In the genomic region with DNA sequence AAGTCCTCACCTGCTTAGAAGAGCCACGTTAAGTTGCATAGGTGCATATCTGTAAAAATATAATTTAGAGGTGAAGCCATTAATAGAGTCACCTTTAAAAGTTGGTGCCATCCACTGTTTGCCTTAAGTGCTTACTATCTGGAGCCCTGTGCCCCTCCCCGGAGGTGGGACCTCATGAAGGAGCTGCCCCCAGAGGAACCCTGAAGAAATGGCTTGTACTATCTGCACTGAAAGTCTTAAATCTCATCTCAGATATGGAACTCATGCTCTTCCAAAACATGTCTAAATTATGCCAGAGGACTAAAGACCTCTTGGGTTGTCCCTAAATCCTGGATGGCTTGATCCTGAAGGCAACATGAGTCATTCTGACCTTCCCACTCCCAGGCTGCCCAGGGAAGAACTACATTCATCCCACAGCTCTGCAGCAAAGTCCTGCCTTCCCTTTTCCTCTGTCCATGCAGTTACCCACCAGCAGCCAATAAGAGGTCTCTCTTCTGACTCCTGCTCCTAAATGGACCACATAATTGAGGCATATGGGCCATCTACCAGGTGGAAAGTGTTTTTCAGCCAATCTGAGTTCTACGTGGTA, we compare ENCODE assay signal across 13 cellular contexts.
DNase-seq lines count a peak whose midpoint lies in the region; ATAC-seq and TF ChIP-seq lines count a peak whose summit lies in the region.
"Had no signal": no experiment of that assay in that cellular context is flagged by ENCODE, and none has a peak within 500 bp of the region (broad histone marks: within the 10 kb centered on the region; RNA-seq: fewer than 3 reads in every experiment).

No MANE protein-coding gene starts in this region.

- H3K27ac ChIP-seq in OCI-LY7 (ENCODE audit: low read depth, low read length, poor library complexity, severe bottlenecking) (no peak overlapping the region), sigmoid colon (no peak overlapping the region), esophagus squamous epithelium (no peak overlapping the region), gastrocnemius medialis (no peak overlapping the region)
- H3K27ac ChIP-seq: 22Rv1, RWPE1 had no signal

- DNase-seq in T-helper 1 cell (no peak), OCI-LY7 (ENCODE audit: low spot score) (peak; percentile 46), sigmoid colon (peak; percentile 43), esophagus squamous epithelium (lab: John Stamatoyannopoulos, UW) (no peak), gastrocnemius medialis (no peak)
- DNase-seq in central memory CD8-positive, alpha-beta T cell (ENCODE audit: low spot score in 2 of 2): no peak
- DNase-seq: NCI-H226, right cardiac atrium had no signal

- no peaks in the 10 kb centered on the region for H3K9me3 Mint-ChIP-seq in T-helper 1 cell treated with Interleukin-12 subunit alpha and Interleukin-12 subunit beta and Interleukin-4 antibody, amounts not matched to agents 30 μg/mL and 1 μg/mL, for 36 hours
- H3K9me3 Mint-ChIP-seq in central memory CD8-positive, alpha-beta T cell: no peaks in the 10 kb centered on the region

- intact Hi-C loops in OCI-LY7 (cut with micrococcal nuclease; ENCODE audit: unreplicated experiment): no loop called here
- intact Hi-C loops in sigmoid colon (cut with DNase I): no loop called here
- intact Hi-C loops in esophagus squamous epithelium (cut with DNase I): no loop called here
- intact Hi-C loops in gastrocnemius medialis (cut with DNase I; ENCODE audit: low total_unique reads): loop anchor here (1.0 kb wide), 1 partner anchor 25 kb away; no protein-coding TSS in a partner anchor

- no peaks in the 10 kb centered on the region for H3K27me3 Mint-ChIP-seq in T-helper 1 cell treated with Interleukin-12 subunit alpha and Interleukin-12 subunit beta and Interleukin-4 antibody, amounts not matched to agents 30 μg/mL and 1 μg/mL, for 36 hours (ENCODE audit: low read depth)
- H3K27me3 Mint-ChIP-seq in central memory CD8-positive, alpha-beta T cell: no peaks in the 10 kb centered on the region

- BruUV-seq in OCI-LY7 (replicated peaks; lab: Mats Ljungman, UMichigan): TSS peak; percentile 14

- H3K4me1 ChIP-seq in OCI-LY7 (ENCODE audit: insufficient read depth, low read length, poor library complexity, severe bottlenecking): peaks cover 11% of the 10 kb centered on the region
- H3K4me1 ChIP-seq in sigmoid colon: peaks cover 0 to 40% (median 31%) of the 10 kb centered on the region in 4 donors
- peaks cover 0 to 38% (median 9%) of the 10 kb centered on the region in 3 donors for H3K4me1 ChIP-seq in esophagus squamous epithelium
- peaks cover 11 to 15% of the 10 kb centered on the region in 2 donors for H3K4me1 ChIP-seq in gastrocnemius medialis

- no peaks in the 10 kb centered on the region for H3K9me2 ChIP-seq in OCI-LY7 (ENCODE audit: insufficient read depth, low read length)

- TF ChIP-seq POLR2A in sigmoid colon (IDR thresholded peaks at IDR 0.05) (no peak), esophagus squamous epithelium (IDR thresholded peaks at IDR 0.05) (no peak), gastrocnemius medialis (IDR thresholded peaks at IDR 0.05) (no peak)

- no peaks in the 10 kb centered on the region for H3K79me2 ChIP-seq in OCI-LY7 (ENCODE audit: insufficient read depth, low read depth, low read length)

- WGBS in sigmoid colon, 2 donors: 79 to 82% methylated on average over 3 of the region's 3 CpGs
- 84 to 90% methylated on average over 3 of the region's 3 CpGs for WGBS in esophagus squamous epithelium, 2 donors

- H4K20me1 ChIP-seq in OCI-LY7 (ENCODE audit: insufficient read depth, low read length): no peaks in the 10 kb centered on the region

- peaks cover 34% of the 10 kb centered on the region for H3K36me3 Mint-ChIP-seq in T-helper 1 cell treated with Interleukin-12 subunit alpha and Interleukin-12 subunit beta and Interleukin-4 antibody, amounts not matched to agents 30 μg/mL and 1 μg/mL, for 36 hours (ENCODE audit: low read depth)
- peaks cover 40% of the 10 kb centered on the region for H3K36me3 Mint-ChIP-seq in central memory CD8-positive, alpha-beta T cell (ENCODE audit: insufficient read depth)

- H3K36me3 ChIP-seq in OCI-LY7 (ENCODE audit: insufficient read depth, low read length) (peaks cover 19% of the 10 kb centered on the region), sigmoid colon (peaks cover 11 to 83% (median 15%) of the 10 kb centered on the region in 4 donors), esophagus squamous epithelium (peaks cover 5 to 61% (median 6%) of the 10 kb centered on the region in 3 donors), gastrocnemius medialis (peaks cover 0 to 10% of the 10 kb centered on the region in 2 donors)

- H3K4me3 ChIP-seq in OCI-LY7 (ENCODE audit: low read depth, low read length, poor library complexity, severe bottlenecking): no peak overlapping the region
- no peak overlapping the region for H3K4me3 ChIP-seq in sigmoid colon
- no peak overlapping the region for H3K4me3 ChIP-seq in esophagus squamous epithelium
- no peak overlapping the region for H3K4me3 ChIP-seq in gastrocnemius medialis
- H3K4me3 ChIP-seq: tibial nerve had no signal

- peaks cover 13% of the 10 kb centered on the region for H3K4me1 Mint-ChIP-seq in T-helper 1 cell treated with Interleukin-12 subunit alpha and Interleukin-12 subunit beta and Interleukin-4 antibody, amounts not matched to agents 30 μg/mL and 1 μg/mL, for 36 hours (ENCODE audit: low read depth)
- peaks cover 15% of the 10 kb centered on the region for H3K4me1 Mint-ChIP-seq in central memory CD8-positive, alpha-beta T cell

- POLR2A ChIA-PET in OCI-LY7 (lab: Charles Lee): interaction anchor here (0.6 to 0.9 kb wide), 2 partner anchors 107 to 272 kb away, joined by 3 to 4 read pairs; no protein-coding TSS in a partner anchor

- H3K4me3 Mint-ChIP-seq in T-helper 1 cell treated with Interleukin-12 subunit alpha and Interleukin-12 subunit beta and Interleukin-4 antibody, amounts not matched to agents 30 μg/mL and 1 μg/mL, for 36 hours: no peak overlapping the region
- H3K4me3 Mint-ChIP-seq in central memory CD8-positive, alpha-beta T cell: no peak overlapping the region

- H3K4me2 ChIP-seq in OCI-LY7 (ENCODE audit: low read length): no peak overlapping the region

- in situ Hi-C loops in gastrocnemius medialis (cut with MboI; ENCODE audit: low sequenced_read_pairs in 4 of 4): no loop called here

- H3K27me3 ChIP-seq in sigmoid colon (no peaks in the 10 kb centered on the region), esophagus squamous epithelium (no peaks in the 10 kb centered on the region), gastrocnemius medialis (no peaks in the 10 kb centered on the region)
- H3K27me3 ChIP-seq: tibial nerve had no signal

- no peak for ATAC-seq in central memory CD8-positive, alpha-beta T cell (replicated peaks; ENCODE audit: extremely low read depth, poor library complexity, severe bottlenecking)
- ATAC-seq in gastrocnemius medialis (no peak), GM21390 (IDR thresholded peaks at IDR 0.05; ENCODE audit: unreplicated experiment) (no peak)
- ATAC-seq: right cardiac atrium had no signal

- no peak for TF ChIP-seq EP300 in sigmoid colon (IDR thresholded peaks at IDR 0.05)

- H2AFZ ChIP-seq in OCI-LY7 (ENCODE audit: low read length): no peak overlapping the region

- H3K9me3 ChIP-seq in OCI-LY7 (ENCODE audit: low read length) (no peaks in the 10 kb centered on the region), sigmoid colon (no peaks in the 10 kb centered on the region), esophagus squamous epithelium (no peaks in the 10 kb centered on the region), gastrocnemius medialis (no peaks in the 10 kb centered on the region)
- H3K9me3 ChIP-seq: tibial nerve had no signal

- TF ChIP-seq CTCF in OCI-LY7 (conservative IDR thresholded peaks at IDR 0.05; ENCODE audit: low read length) (peak; percentile 33; the same call in 1 of the 2 replicates), sigmoid colon (IDR thresholded peaks at IDR 0.05) (no peak), esophagus squamous epithelium (IDR thresholded peaks at IDR 0.05) (no peak), gastrocnemius medialis (IDR thresholded peaks at IDR 0.05 in 4 of 5, conservative IDR thresholded peaks at IDR 0.05 in 1 of 5) (no peak)

- CTCF ChIA-PET in OCI-LY7 (lab: Charles Lee; ENCODE audit: unreplicated experiment): no interaction called here

- H3K27ac Mint-ChIP-seq in T-helper 1 cell treated with Interleukin-12 subunit alpha and Interleukin-12 subunit beta and Interleukin-4 antibody, amounts not matched to agents 30 μg/mL and 1 μg/mL, for 36 hours: peak overlapping the region; percentile 41
- peak overlapping the region; percentile 47 for H3K27ac Mint-ChIP-seq in central memory CD8-positive, alpha-beta T cell (ENCODE audit: low read depth)

Comparison
In these comparisons a context has a peak if more than half of its experiments do, and no peak if none do; other contexts are left out.
1. DNase-seq: peak in OCI-LY7 (single experiment) and sigmoid colon (single experiment); none in T-helper 1 cell (0 of 5), central memory CD8-positive, alpha-beta T cell (0 of 2), esophagus squamous epithelium (single experiment) and gastrocnemius medialis (0 of 2).